In genomic region chr22:41922940-41923594, GRCh38 we compare ENCODE assay signal across 1 cellular context.
A peak's percentile ranks its signal among the peaks of the same experiment; 100 is the strongest.
TF ChIP-seq lines count a peak whose summit lies in the region.

No MANE protein-coding gene starts in this region.

TF ChIP-seq in HepG2, 621 proteins besides CTCF, POLR2A, EP300 and RAD21:
- no peak for TF ChIP-seq YEATS4 (CRISPR knock-in tag; IDR thresholded peaks at IDR 0.05; ENCODE audit: borderline replicate concordance)
- TF ChIP-seq, protein P1, sequence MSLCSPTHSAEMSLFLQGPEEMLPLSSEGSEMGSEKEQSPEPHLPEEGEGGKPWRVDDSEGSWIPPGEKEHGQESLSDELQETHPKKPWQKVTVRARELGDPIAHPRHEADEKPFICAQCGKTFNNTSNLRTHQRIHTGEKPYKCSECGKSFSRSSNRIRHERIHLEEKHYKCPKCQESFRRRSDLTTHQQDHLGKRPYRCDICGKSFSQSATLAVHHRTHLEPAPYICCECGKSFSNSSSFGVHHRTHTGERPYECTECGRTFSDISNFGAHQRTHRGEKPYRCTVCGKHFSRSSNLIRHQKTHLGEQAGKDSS (CRISPR knock-in tag; IDR thresholded peaks at IDR 0.05; ENCODE audit: borderline replicate concordance, low read depth), result peak; percentile 87
TF ChIP-seq in HepG2: peak in this region for 1.
